21 cellular contexts compared by ENCODE assay signal in the genomic region with DNA sequence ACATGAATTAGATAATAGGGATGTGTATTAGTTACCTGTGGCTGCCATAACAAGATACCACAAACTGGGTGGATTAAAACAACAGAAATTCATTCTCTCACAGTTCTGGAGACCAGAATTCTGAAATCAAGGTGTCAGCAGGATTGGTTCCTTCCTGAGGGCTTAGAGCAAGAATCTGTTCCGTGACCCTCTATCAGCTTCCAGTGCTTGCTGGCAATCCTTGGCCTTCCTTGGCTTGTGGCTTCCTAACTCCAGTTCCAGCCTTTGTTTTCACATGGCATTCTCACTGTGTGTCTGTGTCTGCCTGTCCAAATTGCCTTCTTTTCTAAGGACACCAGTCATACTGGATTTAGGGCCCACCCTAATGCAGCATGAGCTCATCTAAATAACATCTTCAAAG.
"Had no signal": no experiment of that assay in that cellular context is flagged by ENCODE, and none has a peak within 500 bp of the region (broad histone marks: within the 10 kb centered on the region; RNA-seq: fewer than 3 reads in every experiment).

No MANE protein-coding gene starts in this region.

- H2AFZ ChIP-seq: parathyroid adenoma had no signal

- H3K9me3 ChIP-seq: heart right ventricle, thyroid gland, upper lobe of right lung had no signal

- H3K9ac ChIP-seq: parathyroid adenoma had no signal

- H3K4me1 ChIP-seq: parathyroid adenoma, thyroid gland, upper lobe of right lung had no signal

- ATAC-seq: esophagus mucosa, upper lobe of right lung had no signal

- H3K36me3 ChIP-seq: cardiac muscle cell, heart right ventricle, thyroid gland, upper lobe of right lung had no signal

- H3K4me3 ChIP-seq: cardiac muscle cell, heart right ventricle, SK-N-MC, thyroid gland, upper lobe of right lung had no signal

- H3K27ac ChIP-seq: cardiac muscle cell, parathyroid adenoma, SK-N-MC, thyroid gland, upper lobe of right lung had no signal

- H3K79me2 ChIP-seq: parathyroid adenoma had no signal

- H3K27me3 ChIP-seq: cardiac muscle cell, heart right ventricle, thyroid gland, upper lobe of right lung had no signal

- DNase-seq: activated CD4-positive, alpha-beta memory T cell treated with anti-CD3 and anti-CD28 coated beads for 36 hours; activated CD4-positive, alpha-beta T cell treated with anti-CD3 and anti-CD28 coated beads for 48 hours; activated naive CD4-positive, alpha-beta T cell treated with Interleukin-2 at 50 U/mL for 16 hours; activated naive CD8-positive, alpha-beta T cell treated with anti-CD3 and anti-CD28 coated beads for 36 hours; activated T-cell treated with anti-CD3 and anti-CD28 coated beads, Interleukin-2, amount 50 U/mL, for 48 hours; amniotic stem cell; effector CD8-positive, alpha-beta T cell; heart right ventricle; islet precursor cell; naive B cell; nucleus accumbens; stimulated activated CD4-positive, alpha-beta T cell treated with anti-CD3 and anti-CD28 coated beads, Interleukin-4, amount 100 ng/mL, for 24 hours; stimulated activated naive CD4-positive, alpha-beta T cell treated with Interleukin-2 at 50 U/mL for 16 hours; SW 1271; T-helper 2 cell; thyroid gland; upper lobe of right lung had no signal
